1 cellular context compared by ENCODE assay signal in genomic region chr9:12441509-12441908, GRCh38.
TF ChIP-seq lines count a peak whose summit lies in the region.

No MANE protein-coding gene starts in this region.

TF ChIP-seq in WTC11, 78 proteins besides CTCF, POLR2A, EP300 and RAD21 (continued from another document):
- TF ChIP-seq, protein P1, sequence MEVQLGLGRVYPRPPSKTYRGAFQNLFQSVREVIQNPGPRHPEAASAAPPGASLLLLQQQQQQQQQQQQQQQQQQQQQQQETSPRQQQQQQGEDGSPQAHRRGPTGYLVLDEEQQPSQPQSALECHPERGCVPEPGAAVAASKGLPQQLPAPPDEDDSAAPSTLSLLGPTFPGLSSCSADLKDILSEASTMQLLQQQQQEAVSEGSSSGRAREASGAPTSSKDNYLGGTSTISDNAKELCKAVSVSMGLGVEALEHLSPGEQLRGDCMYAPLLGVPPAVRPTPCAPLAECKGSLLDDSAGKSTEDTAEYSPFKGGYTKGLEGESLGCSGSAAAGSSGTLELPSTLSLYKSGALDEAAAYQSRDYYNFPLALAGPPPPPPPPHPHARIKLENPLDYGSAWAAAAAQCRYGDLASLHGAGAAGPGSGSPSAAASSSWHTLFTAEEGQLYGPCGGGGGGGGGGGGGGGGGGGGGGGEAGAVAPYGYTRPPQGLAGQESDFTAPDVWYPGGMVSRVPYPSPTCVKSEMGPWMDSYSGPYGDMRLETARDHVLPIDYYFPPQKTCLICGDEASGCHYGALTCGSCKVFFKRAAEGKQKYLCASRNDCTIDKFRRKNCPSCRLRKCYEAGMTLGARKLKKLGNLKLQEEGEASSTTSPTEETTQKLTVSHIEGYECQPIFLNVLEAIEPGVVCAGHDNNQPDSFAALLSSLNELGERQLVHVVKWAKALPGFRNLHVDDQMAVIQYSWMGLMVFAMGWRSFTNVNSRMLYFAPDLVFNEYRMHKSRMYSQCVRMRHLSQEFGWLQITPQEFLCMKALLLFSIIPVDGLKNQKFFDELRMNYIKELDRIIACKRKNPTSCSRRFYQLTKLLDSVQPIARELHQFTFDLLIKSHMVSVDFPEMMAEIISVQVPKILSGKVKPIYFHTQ (CRISPR knock-in tag; IDR thresholded peaks at IDR 0.05), result no peak
- TF ChIP-seq SOX15 (CRISPR knock-in tag; IDR thresholded peaks at IDR 0.05) (no peak), ZSCAN18 (CRISPR knock-in tag; IDR thresholded peaks at IDR 0.05) (no peak), USF2 (CRISPR knock-in tag; IDR thresholded peaks at IDR 0.05) (no peak), NFYB (CRISPR knock-in tag; conservative IDR thresholded peaks at IDR 0.05; ENCODE audit: low read depth) (no peak), SMAD3 (CRISPR knock-in tag; IDR thresholded peaks at IDR 0.05; ENCODE audit: borderline replicate concordance) (no peak)
